ENCODE assay signal across 12 cellular contexts in the genomic region with DNA sequence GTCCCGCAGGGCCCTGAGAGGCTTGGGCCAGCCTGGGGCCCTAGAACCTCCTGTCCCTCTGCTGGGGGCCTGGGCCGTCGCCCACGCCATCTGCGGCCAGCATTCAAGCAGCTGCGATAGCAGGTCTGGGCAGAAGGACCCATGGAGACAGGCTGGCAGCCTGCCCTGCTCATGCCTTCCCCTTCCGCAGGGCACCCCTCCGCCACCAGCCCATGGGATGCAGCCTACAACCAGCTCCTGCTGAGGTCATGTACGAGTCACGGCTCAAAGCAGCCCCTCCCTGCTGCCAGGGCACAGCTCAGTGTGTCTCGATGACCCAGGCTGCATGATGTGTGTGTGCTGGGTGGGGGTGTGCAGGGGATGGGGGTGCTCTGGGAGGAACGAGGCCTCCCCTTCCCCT. TPM values are rescaled to one million over a fixed set of nuclear protein-coding genes. Genes with fewer than 3 reads are reported as not detected.
A peak's percentile ranks its signal among the peaks of the same experiment; 100 is the strongest.
DNase-seq lines count a peak whose midpoint lies in the region; ATAC-seq and TF ChIP-seq lines count a peak whose summit lies in the region.
"Had no signal": no experiment of that assay in that cellular context is flagged by ENCODE, and none has a peak within 500 bp of the region (broad histone marks: within the 10 kb centered on the region; RNA-seq: fewer than 3 reads in every experiment).

No MANE protein-coding gene starts in this region.

- no peaks in the 10 kb centered on the region for H3K27me3 ChIP-seq in gastrocnemius medialis
- H3K27me3 ChIP-seq: esophagus muscularis mucosa had no signal

- H3K4me3 Mint-ChIP-seq in type B pancreatic cell = no peak overlapping the region
- H3K4me3 Mint-ChIP-seq: activated CD8-positive, alpha-beta T cell treated with anti-CD3 and anti-CD28 coated beads, Interleukin-2, amount 10 ng/mL, durations not matched to agents 7 days and 5 days had no signal

- TF ChIP-seq CTCF in gastrocnemius medialis (IDR thresholded peaks at IDR 0.05 in 4 of 5, conservative IDR thresholded peaks at IDR 0.05 in 1 of 5) (no peak), type B pancreatic cell (conservative IDR thresholded peaks at IDR 0.05) (no peak)

- no peak overlapping the region for H3K4me3 ChIP-seq in gastrocnemius medialis
- H3K4me3 ChIP-seq: esophagus muscularis mucosa had no signal

- intact Hi-C loops in Right ventricle myocardium superior (cut with DNase I) (no loop called here), gastrocnemius medialis (cut with DNase I; ENCODE audit: low total_unique reads) (no loop called here)

- no peaks in the 10 kb centered on the region for H3K36me3 ChIP-seq in gastrocnemius medialis
- H3K36me3 ChIP-seq: esophagus muscularis mucosa had no signal

- peak; percentile 79 for ATAC-seq in Right ventricle myocardium superior (ENCODE audit: poor library complexity)
- ATAC-seq in gastrocnemius medialis = peak; percentile 9 to 14
- ATAC-seq in GM18868 (IDR thresholded peaks at IDR 0.05; ENCODE audit: unreplicated experiment) = no peak
- ATAC-seq: activated CD8-positive, alpha-beta T cell treated with anti-CD3 and anti-CD28 coated beads, Interleukin-2, amount 10 ng/mL, durations not matched to agents 7 days and 5 days had no signal

- peak overlapping the region; percentile 95 to 98 (median 96) for H3K27ac ChIP-seq in gastrocnemius medialis
- H3K27ac ChIP-seq: esophagus muscularis mucosa had no signal

- H3K9me3 Mint-ChIP-seq in type B pancreatic cell = no peaks in the 10 kb centered on the region

- in situ Hi-C loops in gastrocnemius medialis (cut with MboI; ENCODE audit: low sequenced_read_pairs in 4 of 4) = no loop called here

- no peaks in the 10 kb centered on the region for H3K36me3 Mint-ChIP-seq in type B pancreatic cell

- DNase-seq in GM03348 (ENCODE audit: low spot score) (peak; percentile 38), T1000 (lab: John Stamatoyannopoulos, UW) (peak; percentile 25), Right ventricle myocardium superior (peak; percentile 91), gastrocnemius medialis (peak in 1 of 2 donors; percentile 83), type B pancreatic cell (ENCODE audit: extremely low spot score, unreplicated experiment) (no peak), NCI-H2029 treated with DMSO at 0.1 percent for 48 hours (lab: John Stamatoyannopoulos, UW) (no peak), NCI-H1092 treated with DMSO at 0.1 percent for 48 hours (lab: John Stamatoyannopoulos, UW) (no peak)
- DNase-seq: activated CD8-positive, alpha-beta T cell treated with anti-CD3 and anti-CD28 coated beads, Interleukin-2, amount 10 ng/mL, durations not matched to agents 7 days and 5 days; central memory CD4-positive, alpha-beta T cell; T-helper 9 cell had no signal

- TF ChIP-seq POLR2A in gastrocnemius medialis (IDR thresholded peaks at IDR 0.05) = peak; percentile 17 to 33

- H3K4me1 ChIP-seq in gastrocnemius medialis = peaks cover 82 to 87% of the 10 kb centered on the region in 2 donors

- H3K9me3 ChIP-seq in gastrocnemius medialis = no peaks in the 10 kb centered on the region
- H3K9me3 ChIP-seq: esophagus muscularis mucosa had no signal

- H3K4me1 Mint-ChIP-seq in type B pancreatic cell (ENCODE audit: unreplicated experiment) = peaks cover 23% of the 10 kb centered on the region

- no peaks in the 10 kb centered on the region for H3K27me3 Mint-ChIP-seq in type B pancreatic cell

- no peak overlapping the region for H3K27ac Mint-ChIP-seq in type B pancreatic cell
- H3K27ac Mint-ChIP-seq: activated CD8-positive, alpha-beta T cell treated with anti-CD3 and anti-CD28 coated beads, Interleukin-2, amount 10 ng/mL, durations not matched to agents 7 days and 5 days had no signal

RNA-seq across cellular contexts. Expression of a gene that starts 27.8 kb away (rescaled TPM):
- total RNA-seq in Right ventricle myocardium superior (23.2 TPM), gastrocnemius medialis (10 to 100 TPM; 14.0 to 39.7 (median 26.3) TPM), type B pancreatic cell (ENCODE audit: low replicate concordance) (11.9 and 25.9 TPM in 2 replicates)

RNA-seq across cellular contexts. Expression of a gene that starts 32.9 kb away (rescaled TPM):
- total RNA-seq in Right ventricle myocardium superior (594 TPM), gastrocnemius medialis (1,000 to 10,000 TPM; 1,885 to 2,483 (median 2,154) TPM), type B pancreatic cell (ENCODE audit: low replicate concordance) (1,439 and 1,690 TPM in 2 replicates)

RNA-seq across cellular contexts. Expression of a gene that starts 45.2 kb away (rescaled TPM):
- total RNA-seq in Right ventricle myocardium superior (23.2 TPM), gastrocnemius medialis (10 to 100 TPM; 33.5 to 79.3 (median 43.2) TPM), type B pancreatic cell (ENCODE audit: low replicate concordance) (54.2 and 55.9 TPM in 2 replicates)

RNA-seq across cellular contexts. Expression of a gene that starts 53.7 kb away (rescaled TPM):
- total RNA-seq in Right ventricle myocardium superior (27.5 TPM), gastrocnemius medialis (10 to 100 TPM in 3 of 4 donors, 1 to 10 TPM in 1; 8.7 to 37.9 (median 29.9) TPM), type B pancreatic cell (ENCODE audit: low replicate concordance) (12.2 and 16.6 TPM in 2 replicates)

RNA-seq across cellular contexts. Expression of a gene that starts 54.7 kb away (rescaled TPM):
- total RNA-seq in Right ventricle myocardium superior (12.6 TPM), gastrocnemius medialis (10 to 100 TPM; 11.2 to 21.0 (median 17.2) TPM), type B pancreatic cell (ENCODE audit: low replicate concordance) (22.1 and 27.2 TPM in 2 replicates)

Comparison
In these comparisons a context has a peak if more than half of its experiments do, and no peak if none do; other contexts are left out.
1. DNase-seq: peak in GM03348 (single experiment), T1000 (single experiment) and Right ventricle myocardium superior (single experiment); none in type B pancreatic cell (single experiment), NCI-H2029 treated with DMSO at 0.1 percent for 48 hours (single experiment) and NCI-H1092 treated with DMSO at 0.1 percent for 48 hours (single experiment).